15 cellular contexts compared by ENCODE assay signal in genomic region chr15:81752974-81753373, GRCh38.
DNase-seq lines count a peak whose midpoint lies in the region; ATAC-seq, FAIRE-seq and TF ChIP-seq lines count a peak whose summit lies in the region.
"Had no signal": no experiment of that assay in that cellular context is flagged by ENCODE, and none has a peak within 500 bp of the region (broad histone marks: within the 10 kb centered on the region; RNA-seq: fewer than 3 reads in every experiment).

No MANE protein-coding gene starts in this region.

- H3K4me3 Mint-ChIP-seq in type B pancreatic cell (no peak overlapping the region), nephron progenitor cell (no peak overlapping the region)
- no peak overlapping the region for H3K4me3 Mint-ChIP-seq in stimulated activated memory B cell treated with anti-CD40 and anti-IgM and Interleukin-4, amounts not matched to agents 10 μg/mL and 1 μg/mL and 100 μg/mL, for 72 hours

- peaks cover 20% of the 10 kb centered on the region; the same call in 1 of the 2 replicates for H4K20me1 ChIP-seq in K562 (replicated peaks; ENCODE audit: control insufficient read depth, insufficient read depth, low read length)

- peak overlapping the region; percentile 46 for H3K27ac Mint-ChIP-seq in type B pancreatic cell
- no peak overlapping the region for H3K27ac Mint-ChIP-seq in nephron progenitor cell
- no peak overlapping the region for H3K27ac Mint-ChIP-seq in stimulated activated memory B cell treated with anti-CD40 and anti-IgM and Interleukin-4, amounts not matched to agents 10 μg/mL and 1 μg/mL and 100 μg/mL, for 72 hours

- H3K9me1 ChIP-seq in K562 (ENCODE audit: control insufficient read depth, insufficient read depth, low read length) = no peaks in the 10 kb centered on the region

- POLR2A ChIA-PET in K562 (lab: Yijun Ruan, JAX) = interaction anchor here (0.6 to 1.2 kb wide), 2 partner anchors 9 to 254 kb away, joined by 3 read pairs; no protein-coding TSS in a partner anchor

- WGBS in K562 (ENCODE audit: insufficient coverage, low coverage, missing lambda C conversion rate) = 16% methylated on average over 4 of the region's 4 CpGs

- H3K4me1 Mint-ChIP-seq in type B pancreatic cell (ENCODE audit: unreplicated experiment) = peaks cover 36% of the 10 kb centered on the region
- H3K4me1 Mint-ChIP-seq in nephron progenitor cell = peaks cover 22% of the 10 kb centered on the region
- no peaks in the 10 kb centered on the region for H3K4me1 Mint-ChIP-seq in stimulated activated memory B cell treated with anti-CD40 and anti-IgM and Interleukin-4, amounts not matched to agents 10 μg/mL and 1 μg/mL and 100 μg/mL, for 72 hours

- intact Hi-C loops in K562 (cut with micrococcal nuclease) = no loop called here

- H3K27me3 Mint-ChIP-seq in type B pancreatic cell (no peaks in the 10 kb centered on the region), nephron progenitor cell (ENCODE audit: low read depth, poor library complexity) (peaks cover 11% of the 10 kb centered on the region)
- H3K27me3 Mint-ChIP-seq in stimulated activated memory B cell treated with anti-CD40 and anti-IgM and Interleukin-4, amounts not matched to agents 10 μg/mL and 1 μg/mL and 100 μg/mL, for 72 hours = peaks cover 8% of the 10 kb centered on the region

- H3K79me2 ChIP-seq in K562 (ENCODE audit: control insufficient read depth, insufficient read depth, low read length) = no peaks in the 10 kb centered on the region

- CTCF ChIA-PET in K562 (lab: Yijun Ruan, JAX; ENCODE audit: low intra/inter-chr PET ratio) = no interaction called here

- H3K36me3 ChIP-seq in K562 (ENCODE audit: control insufficient read depth, insufficient read depth, low read length) = no peaks in the 10 kb centered on the region
- H3K36me3 ChIP-seq: neutrophil, right lobe of liver, thoracic aorta had no signal

- DNase-seq in NCI-H82 (lab: John Stamatoyannopoulos, UW) (peak; percentile 86), NCI-H82 treated with DMSO at 0.1 percent for 48 hours (lab: John Stamatoyannopoulos, UW; ENCODE audit: unreplicated experiment) (no peak), NCI-H2227 treated with DMSO at 0.1 percent for 48 hours (lab: John Stamatoyannopoulos, UW) (peak; percentile 6), K562 (ENCODE audit: extremely low read depth in 1 of 4, low spot score in 3 of 4) (no peak), type B pancreatic cell (ENCODE audit: extremely low spot score, unreplicated experiment) (no peak), nephron progenitor cell (no peak), retina (no peak)
- DNase-seq: activated CD4-positive, alpha-beta T cell treated with anti-CD3 and anti-CD28 coated beads, Interleukin-2, amount 50 U/mL, for 4 hours; activated T-cell treated with anti-CD3 and anti-CD28 coated beads, Interleukin-2, amount 50 U/mL, for 48 hours; stimulated activated CD8-positive, alpha-beta memory T cell treated with anti-CD3 and anti-CD28 coated beads, Interleukin-4, amount 100 ng/mL, for 48 hours; T-helper 9 cell had no signal

- in situ Hi-C loops in K562 (cut with MboI) = no loop called here

- H3K4me1 ChIP-seq in K562 (replicated peaks in 1 of 2; ENCODE audit: control insufficient read depth in 2 of 2, insufficient read depth in 2 of 2, low read length in 2 of 2) = peaks cover 0 to 8% of the 10 kb centered on the region in 2 experiments; a peak in 2 of 5 replicates
- H3K4me1 ChIP-seq: right lobe of liver had no signal

- no peak overlapping the region for H3K4me3 ChIP-seq in K562
- H3K4me3 ChIP-seq: right lobe of liver, thoracic aorta had no signal

- no peaks in the 10 kb centered on the region for H3K9me3 ChIP-seq in K562 (replicated peaks; ENCODE audit: control insufficient read depth, insufficient read depth, low read depth, low read length)
- H3K9me3 ChIP-seq: neutrophil, right lobe of liver, thoracic aorta had no signal

- no peak for TF ChIP-seq POLR2A in K562 (conservative IDR thresholded peaks at IDR 0.05)

- H3K9me3 Mint-ChIP-seq in type B pancreatic cell = no peaks in the 10 kb centered on the region
- H3K9me3 Mint-ChIP-seq in nephron progenitor cell = no peaks in the 10 kb centered on the region
- no peaks in the 10 kb centered on the region for H3K9me3 Mint-ChIP-seq in stimulated activated memory B cell treated with anti-CD40 and anti-IgM and Interleukin-4, amounts not matched to agents 10 μg/mL and 1 μg/mL and 100 μg/mL, for 72 hours

- H2AFZ ChIP-seq in K562 (ENCODE audit: low read depth, low read length) = no peak overlapping the region

- TF ChIP-seq EP300 in K562 (IDR thresholded peaks at IDR 0.05; ENCODE audit: low read length) = no peak

- no peak overlapping the region for H3K4me2 ChIP-seq in K562 (ENCODE audit: insufficient read depth, low read length)

- BruUV-seq in K562 (replicated peaks; lab: Mats Ljungman, UMichigan) = no TSS peak

- H3K36me3 Mint-ChIP-seq in type B pancreatic cell = peaks cover under 1% of the 10 kb centered on the region
- H3K36me3 Mint-ChIP-seq in nephron progenitor cell (ENCODE audit: low read depth) = peaks cover 16% of the 10 kb centered on the region
- H3K36me3 Mint-ChIP-seq in stimulated activated memory B cell treated with anti-CD40 and anti-IgM and Interleukin-4, amounts not matched to agents 10 μg/mL and 1 μg/mL and 100 μg/mL, for 72 hours = no peaks in the 10 kb centered on the region

- peak in 2 of 3 experiments; percentile 5 to 39; a peak in 2 of 6 replicates for TF ChIP-seq CTCF in K562 (IDR thresholded peaks at IDR 0.05 in 2 of 3, conservative IDR thresholded peaks at IDR 0.05 in 1 of 3; ENCODE audit: insufficient read depth in 2 of 3, low read depth in 1 of 3, low read length in 3 of 3)
- TF ChIP-seq CTCF in type B pancreatic cell (conservative IDR thresholded peaks at IDR 0.05) = peak; percentile 32
- no peak for TF ChIP-seq CTCF in nephron progenitor cell (IDR thresholded peaks at IDR 0.05)

- no peak overlapping the region for H3K27ac ChIP-seq in K562 (ENCODE audit: extremely low read depth, low read depth, low read length)
- H3K27ac ChIP-seq: neutrophil, right lobe of liver, thoracic aorta had no signal

- no peak overlapping the region for H3K9ac ChIP-seq in K562 (ENCODE audit: insufficient read depth in 1 of 2, low read depth in 2 of 2, low read length in 2 of 2)

- peak in 1 of 2 experiments; percentile 39; a peak in 2 of 4 replicates for TF ChIP-seq RAD21 in K562 (CRISPR knock-in tag; conservative IDR thresholded peaks at IDR 0.05 in 1 of 2, IDR thresholded peaks at IDR 0.05 in 1 of 2)

- FAIRE-seq in K562 (lab: Jason Lieb, UNC) = no peak

- ATAC-seq in K562 = peak; percentile 58
- no peak for ATAC-seq in stimulated activated memory B cell treated with anti-CD40 and anti-IgM and Interleukin-4, amounts not matched to agents 10 μg/mL and 1 μg/mL and 100 μg/mL, for 72 hours

- H3K27me3 ChIP-seq in K562 (ENCODE audit: control insufficient read depth in 2 of 2, insufficient read depth in 2 of 2, low read length in 2 of 2) = peaks cover 3 to 20% of the 10 kb centered on the region in 2 experiments; a peak in 4 of 5 replicates
- H3K27me3 ChIP-seq: neutrophil, right lobe of liver had no signal

TF ChIP-seq in K562, 482 proteins besides CTCF, POLR2A, EP300 and RAD21:
- no peak for TF ChIP-seq KLF1 (tag; IDR thresholded peaks at IDR 0.05)
- no peak for TF ChIP-seq NR0B1 (IDR thresholded peaks at IDR 0.05; ENCODE audit: partially characterized antibody)
- TF ChIP-seq SMC3 (conservative IDR thresholded peaks at IDR 0.05; ENCODE audit: insufficient read depth, low read depth, low read length) = 0 out of 2 replicates have a peak, but pooled peaks have one; percentile 11
- TF ChIP-seq SMAD3 (CRISPR knock-in tag; conservative IDR thresholded peaks at IDR 0.05) = no peak
- TF ChIP-seq ZNF324 (CRISPR knock-in tag; IDR thresholded peaks at IDR 0.05) = no peak
TF ChIP-seq in K562: peak in this region for 1.

Comparison
In these comparisons a context has a peak if more than half of its experiments do, and no peak if none do; other contexts are left out.
1. DNase-seq: peak in NCI-H82 (single experiment) and NCI-H2227 treated with DMSO at 0.1 percent for 48 hours (single experiment); none in NCI-H82 treated with DMSO at 0.1 percent for 48 hours (single experiment), K562 (0 of 4), type B pancreatic cell (single experiment), nephron progenitor cell (single experiment) and retina (single experiment).